ENCODE assay signal across 19 cellular contexts in the genomic region with DNA sequence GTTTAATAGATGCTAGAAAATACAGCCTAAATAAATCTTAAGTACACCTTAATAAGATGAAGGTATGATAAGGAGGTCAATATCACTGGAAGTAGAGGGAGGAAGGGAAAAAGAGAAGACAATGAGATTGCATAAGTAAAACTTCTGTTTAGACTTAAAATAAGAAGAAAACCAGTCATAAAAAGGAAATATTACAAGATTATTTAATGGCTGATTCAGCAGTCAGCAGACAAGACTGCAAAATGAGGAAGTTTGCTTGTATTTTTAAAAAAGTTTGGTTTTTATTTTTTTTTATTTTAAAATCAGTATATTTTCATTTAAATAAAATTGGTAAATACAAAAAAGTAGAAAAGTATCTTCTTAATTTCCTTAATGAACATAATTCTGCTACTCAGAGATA.
"Had no signal": no experiment of that assay in that cellular context is flagged by ENCODE, and none has a peak within 500 bp of the region (broad histone marks: within the 10 kb centered on the region; RNA-seq: fewer than 3 reads in every experiment).

No MANE protein-coding gene starts in this region.

- DNase-seq: activated CD4-positive, alpha-beta T cell treated with anti-CD3 and anti-CD28 coated beads, Interleukin-2, amount 50 U/mL, for 1 hour; activated CD8-positive, alpha-beta memory T cell treated with anti-CD3 and anti-CD28 coated beads for 24 hours; activated naive CD8-positive, alpha-beta T cell treated with anti-CD3 and anti-CD28 coated beads, Interleukin-2, amount 10 ng/mL, durations not matched to agents 7 days and 5 days; brain microvascular endothelial cell; effector CD4-positive, alpha-beta T cell; islet precursor cell; mammary epithelial cell; mucosa of descending colon; naive thymus-derived CD4-positive, alpha-beta T cell; pancreas; stimulated activated CD4-positive, alpha-beta T cell treated with anti-CD3 and anti-CD28 coated beads, Interleukin-2, amount 100 ng/mL, for 48 hours; tibial artery; uterus had no signal

- H3K27ac ChIP-seq: brain microvascular endothelial cell, coronary artery, esophagus muscularis mucosa, hepatocyte, pancreas, tibial artery, uterus had no signal

- H3K4me3 ChIP-seq: coronary artery, esophagus muscularis mucosa, hepatocyte, mucosa of descending colon, pancreas, tibial artery, uterus had no signal

- H3K36me3 ChIP-seq: pancreas, uterus had no signal

- FAIRE-seq: pancreas had no signal

- H3K9me3 ChIP-seq: esophagus muscularis mucosa, mucosa of descending colon, pancreas, tibial artery, uterus had no signal

- ATAC-seq: activated CD4-positive, CD25-positive, alpha-beta regulatory T cell treated with anti-CD3 and anti-CD28 coated beads, Interleukin-2, amount 50 U/mL, for 24 hours; left lobe of liver; mucosa of descending colon; naive thymus-derived CD4-positive, alpha-beta T cell; pancreas; stimulated activated memory B cell treated with anti-CD40 and anti-IgM and Interleukin-4, amounts not matched to agents 10 μg/mL and 1 μg/mL and 100 μg/mL, for 72 hours had no signal

- H3K4me2 ChIP-seq: hepatocyte had no signal

- H3K27me3 ChIP-seq: brain microvascular endothelial cell, esophagus muscularis mucosa, hepatocyte, pancreas, tibial artery, uterus had no signal

- H3K4me1 ChIP-seq: uterus had no signal

- H2AFZ ChIP-seq: hepatocyte had no signal
